ENCODE assay signal across 8 cellular contexts in the genomic region with DNA sequence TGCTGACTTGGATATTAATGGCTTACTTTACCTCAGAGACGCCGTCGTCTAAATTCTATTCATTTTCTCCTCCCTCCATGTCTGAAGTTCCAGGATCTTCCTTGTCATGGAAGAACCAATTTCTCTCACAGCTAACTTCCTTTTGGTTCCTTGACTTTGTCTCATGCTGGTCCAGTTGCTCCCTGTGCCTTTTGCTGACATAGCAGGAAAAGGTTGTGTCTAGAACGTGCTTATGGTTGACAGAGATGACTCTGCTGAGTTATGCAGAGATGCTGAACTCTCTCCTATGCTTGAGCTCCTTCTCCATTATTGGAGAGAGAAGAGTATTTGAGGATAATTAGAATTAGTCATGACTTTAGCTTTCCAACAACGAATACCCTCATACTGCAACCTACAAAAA.
"Had no signal": no experiment of that assay in that cellular context is flagged by ENCODE, and none has a peak within 500 bp of the region (broad histone marks: within the 10 kb centered on the region; RNA-seq: fewer than 3 reads in every experiment).

No MANE protein-coding gene starts in this region.

- FAIRE-seq: G401.6, GM12878, GM12891, GM12892, GM18507, GM19239 had no signal

- DNase-seq: GDM1, GF-D8 had no signal

- ATAC-seq: GM12878 had no signal

- H3K4me3 ChIP-seq: GM12878 had no signal
